Comparison of ENCODE assay signal across 17 cellular contexts in genomic region chr2:194004590-194005206, GRCh38.
A peak's percentile ranks its signal among the peaks of the same experiment; 100 is the strongest.
DNase-seq lines count a peak whose midpoint lies in the region; ATAC-seq and TF ChIP-seq lines count a peak whose summit lies in the region.
"Had no signal": no experiment of that assay in that cellular context is flagged by ENCODE, and none has a peak within 500 bp of the region (broad histone marks: within the 10 kb centered on the region; RNA-seq: fewer than 3 reads in every experiment).

No MANE protein-coding gene starts in this region.

- no peaks in the 10 kb centered on the region for H3K9me3 ChIP-seq in fibroblast of lung (ENCODE audit: control insufficient read depth, insufficient read depth, low read depth, low read length)
- H3K9me3 ChIP-seq in CD4-positive, alpha-beta T cell (ENCODE audit: control insufficient read depth, low read length) = peaks cover 5% of the 10 kb centered on the region
- H3K9me3 ChIP-seq: Caco-2, SJSA1 had no signal

- DNase-seq in HCEC 1CT (peak; percentile 27), fibroblast of lung (ENCODE audit: low read depth in 2 of 2) (peak; percentile 25 to 36), skeletal muscle cell (ENCODE audit: low read depth) (peak; percentile 6), superior temporal gyrus (ENCODE audit: extremely low spot score) (no peak), NCI-H1436 (lab: John Stamatoyannopoulos, UW) (no peak)
- no peak for DNase-seq in CD4-positive, alpha-beta T cell
- DNase-seq: Caco-2, DMS153, KBM-7, MG63, NCI-H1092, NCI-H1694, NCI-H510A treated with DMSO at 0.1 percent for 48 hours, RPMI8226 had no signal

- intact Hi-C loops in CD4-positive, alpha-beta T cell (cut with DNase I, micrococcal nuclease) = no loop called here

- H2AFZ ChIP-seq in fibroblast of lung (ENCODE audit: low read length) = no peak overlapping the region

- peak; percentile 35; the same call in 1 of the 3 replicates for ATAC-seq in SK-N-SH treated with all-trans-retinoic acid at 6 μM for 48 hours
- ATAC-seq in CD4-positive, alpha-beta T cell (ENCODE audit: poor library complexity) = no peak
- no peak for ATAC-seq in GM21447 (IDR thresholded peaks at IDR 0.05; ENCODE audit: unreplicated experiment)

- no peaks in the 10 kb centered on the region for H3K4me1 Mint-ChIP-seq in CD4-positive, alpha-beta T cell (ENCODE audit: low read depth)

- no peaks in the 10 kb centered on the region for H3K79me2 ChIP-seq in fibroblast of lung (ENCODE audit: control insufficient read depth, insufficient read depth, low read length)

- H3K27me3 ChIP-seq in fibroblast of lung (ENCODE audit: control insufficient read depth, insufficient read depth, low read length) = no peaks in the 10 kb centered on the region
- H3K27me3 ChIP-seq in CD4-positive, alpha-beta T cell (ENCODE audit: control insufficient read depth, insufficient read depth, low read length) = no peaks in the 10 kb centered on the region
- H3K27me3 ChIP-seq: MG63, SJSA1 had no signal

- no peaks in the 10 kb centered on the region for H3K36me3 Mint-ChIP-seq in CD4-positive, alpha-beta T cell (ENCODE audit: low read depth)

- no peaks in the 10 kb centered on the region for H3K27me3 Mint-ChIP-seq in CD4-positive, alpha-beta T cell

- no peaks in the 10 kb centered on the region for H3K4me1 ChIP-seq in fibroblast of lung (ENCODE audit: control insufficient read depth, extremely low read depth, insufficient read depth, low read length)
- H3K4me1 ChIP-seq: Caco-2, SJSA1 had no signal

- H3K27ac ChIP-seq in fibroblast of lung (ENCODE audit: insufficient read depth, low read length) = no peak overlapping the region
- no peak overlapping the region for H3K27ac ChIP-seq in CD4-positive, alpha-beta T cell (ENCODE audit: low read depth, low read length)
- H3K27ac ChIP-seq: SJSA1 had no signal

- CTCF ChIA-PET in CD4-positive, alpha-beta T cell (lab: Charles Lee) = no interaction called here

- H3K36me3 ChIP-seq in fibroblast of lung (ENCODE audit: control insufficient read depth, insufficient read depth, low read length) = no peaks in the 10 kb centered on the region
- H3K36me3 ChIP-seq: MG63, SJSA1 had no signal

- H3K4me3 Mint-ChIP-seq in CD4-positive, alpha-beta T cell = no peak overlapping the region

- H4K20me1 ChIP-seq in fibroblast of lung (ENCODE audit: control insufficient read depth, extremely low read depth, insufficient read depth, low read length) = no peaks in the 10 kb centered on the region

- POLR2A ChIA-PET in CD4-positive, alpha-beta T cell (lab: Charles Lee) = no interaction called here

- peaks cover 7% of the 10 kb centered on the region for H3K9me3 Mint-ChIP-seq in CD4-positive, alpha-beta T cell

- H3K4me2 ChIP-seq in fibroblast of lung (ENCODE audit: extremely low read depth, insufficient read depth, low read length) = no peak overlapping the region

- H3K9ac ChIP-seq in fibroblast of lung (ENCODE audit: insufficient read depth, low read length) = no peak overlapping the region

- no peak for TF ChIP-seq CTCF in fibroblast of lung (conservative IDR thresholded peaks at IDR 0.05 in 1 of 2, IDR thresholded peaks at IDR 0.05 in 1 of 2; ENCODE audit: low read depth in 1 of 2, low read length in 2 of 2)
- TF ChIP-seq CTCF in CD4-positive, alpha-beta T cell (IDR thresholded peaks at IDR 0.05) = no peak

- H3K4me3 ChIP-seq in fibroblast of lung (replicated peaks in 1 of 4; ENCODE audit: control extremely low read depth in 1 of 4, insufficient read depth in 1 of 4, low read depth in 3 of 4, low read length in 4 of 4) (no peak overlapping the region), skeletal muscle cell (ENCODE audit: low read depth, low read length) (no peak overlapping the region)
- H3K4me3 ChIP-seq: MG63, SJSA1 had no signal

- H3K27ac Mint-ChIP-seq in CD4-positive, alpha-beta T cell = no peak overlapping the region

TF ChIP-seq in SK-N-SH treated with all-trans-retinoic acid at 6 μM for 48 hours, 23 proteins besides CTCF, POLR2A, EP300 and RAD21:
- TF ChIP-seq PATZ1 (CRISPR knock-in tag; IDR thresholded peaks at IDR 0.05; ENCODE audit: borderline replicate concordance) (no peak), ZFP30 (CRISPR knock-in tag; IDR thresholded peaks at IDR 0.05) (no peak), CSDC2 (CRISPR knock-in tag; IDR thresholded peaks at IDR 0.05) (no peak), TCF4 (CRISPR knock-in tag; IDR thresholded peaks at IDR 0.05; ENCODE audit: borderline replicate concordance) (no peak), RARB (CRISPR knock-in tag; IDR thresholded peaks at IDR 0.05) (no peak), ESRRG (CRISPR knock-in tag; IDR thresholded peaks at IDR 0.05) (no peak), POU6F1 (CRISPR knock-in tag; IDR thresholded peaks at IDR 0.05; ENCODE audit: borderline replicate concordance, low read depth) (no peak), CSRNP3 (CRISPR knock-in tag; IDR thresholded peaks at IDR 0.05) (no peak), SNAI2 (CRISPR knock-in tag; IDR thresholded peaks at IDR 0.05) (no peak), TOX (CRISPR knock-in tag; IDR thresholded peaks at IDR 0.05; ENCODE audit: borderline replicate concordance) (no peak), OSR1 (CRISPR knock-in tag; IDR thresholded peaks at IDR 0.05) (no peak)
TF ChIP-seq in SK-N-SH treated with all-trans-retinoic acid at 6 μM for 48 hours: peak in this region for 0.

Comparison
In these comparisons a context has a peak if more than half of its experiments do, and no peak if none do; other contexts are left out.
1. DNase-seq: peak in HCEC 1CT (single experiment), fibroblast of lung (2 of 2) and skeletal muscle cell (single experiment); none in superior temporal gyrus (single experiment), NCI-H1436 (single experiment) and CD4-positive, alpha-beta T cell (0 of 10).